Comparison of ENCODE assay signal across 8 cellular contexts in the genomic region with DNA sequence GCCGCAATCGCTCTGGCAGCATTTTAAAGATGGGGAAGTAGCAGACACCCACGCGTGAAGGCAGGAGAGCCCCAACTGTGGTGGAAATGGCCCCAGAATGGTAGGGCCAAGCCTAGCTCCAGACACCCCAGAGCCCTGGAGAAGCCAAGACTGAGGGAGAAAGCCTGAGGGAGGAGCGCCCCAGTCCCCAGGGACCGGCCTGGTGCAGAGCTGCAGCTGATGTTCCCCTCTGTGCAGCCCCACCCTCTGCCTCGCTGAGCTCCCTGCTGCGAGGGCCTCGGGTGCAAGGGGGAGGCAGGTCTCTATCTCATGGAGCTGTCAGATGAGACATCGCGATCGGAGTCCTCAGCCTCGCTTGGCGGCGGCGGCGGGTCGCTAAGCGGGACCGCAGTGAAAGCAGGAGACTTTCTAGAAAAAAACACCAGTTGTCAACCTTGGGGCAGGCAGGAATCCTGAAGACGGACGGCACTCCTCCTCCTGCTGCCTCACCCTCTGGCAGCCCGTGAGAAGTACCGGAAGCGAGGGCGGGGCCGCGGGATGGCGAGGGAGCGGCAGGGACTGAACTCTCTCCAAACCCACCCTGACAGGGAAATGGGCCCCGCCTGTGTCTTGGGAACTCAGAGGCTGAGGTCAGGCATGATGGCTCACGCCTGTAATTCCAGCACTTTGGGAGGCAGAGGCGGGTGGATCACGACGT. TPM values are rescaled to one million over a fixed set of nuclear protein-coding genes. Genes with fewer than 3 reads are reported as not detected.
A peak's percentile ranks its signal among the peaks of the same experiment; 100 is the strongest.
DNase-seq lines count a peak whose midpoint lies in the region; ATAC-seq and TF ChIP-seq lines count a peak whose summit lies in the region.

No MANE protein-coding gene starts in this region.

- no peak for ATAC-seq in HG03175 (IDR thresholded peaks at IDR 0.05; ENCODE audit: unreplicated experiment)

- peaks cover 62% of the 10 kb centered on the region for H3K4me1 Mint-ChIP-seq in brain

- H3K27me3 ChIP-seq in SJSA1 (replicated peaks) = no peaks in the 10 kb centered on the region

- no peaks in the 10 kb centered on the region for H3K27me3 Mint-ChIP-seq in brain

- peaks cover 67% of the 10 kb centered on the region for H3K36me3 Mint-ChIP-seq in brain

- peaks cover 34% of the 10 kb centered on the region for H3K4me1 ChIP-seq in SJSA1 (replicated peaks)

- H3K9me3 Mint-ChIP-seq in brain = peaks cover 0 to 3% (median 0%) of the 10 kb centered on the region in 5 experiments

- no peak overlapping the region for H3K4me3 ChIP-seq in SJSA1

- TF ChIP-seq CTCF in brain (conservative IDR thresholded peaks at IDR 0.05) = no peak

- H3K27ac Mint-ChIP-seq in brain = peak overlapping the region; percentile 19 to 100 (median 82)

- peak overlapping the region; percentile 30 for H3K27ac ChIP-seq in SJSA1

- peaks cover 81% of the 10 kb centered on the region for H3K36me3 ChIP-seq in SJSA1

- H3K4me3 Mint-ChIP-seq in brain = peak overlapping the region in 3 of 5 experiments; percentile 30 to 49 (median 41)

- DNase-seq in COR-L47 (lab: John Stamatoyannopoulos, UW) (peak; percentile 26), HT1080 (ENCODE audit: low read depth) (peak; percentile 98), SJSA1 (ENCODE audit: low read depth in 1 of 2, low spot score in 2 of 2) (peak; percentile 90 to 97), islet precursor cell (peak; percentile 99)
- DNase-seq in stimulated activated CD4-positive, alpha-beta T cell treated with anti-CD3 and anti-CD28 coated beads, Interleukin-4, amount 100 ng/mL, for 1 hour = peak; percentile 54
- DNase-seq in NK-92 treated with Interleukin-12 subunit alpha and Interleukin-12 subunit beta, amount 100 ng/mL, for 24 hours (lab: John Stamatoyannopoulos, UW) = no peak

- no peaks in the 10 kb centered on the region for H3K9me3 ChIP-seq in SJSA1 (replicated peaks)

RNA-seq across cellular contexts. Expression of a gene that starts 6.0 kb away (rescaled TPM):
- total RNA-seq in HT1080 (2014; rRNA removed; shearing (Covaris generic)) = 10,781 and 12,621 TPM in 2 replicates
- polyA plus RNA-seq in HT1080 (2015; cell fraction: cytosol; rRNA removed) = 11,296 and 12,050 TPM in 2 replicates
- 8,622 and 9,151 TPM in 2 replicates for polyA plus RNA-seq in HT1080 (2015; cell fraction: nucleus; rRNA removed)
- 5,440 and 7,155 TPM in 2 replicates for total RNA-seq in SJSA1 (2014; rRNA removed; shearing (Covaris generic))
- 4,992 TPM for polyA plus RNA-seq in brain (ENCODE audit: insufficient read depth, low read depth, low replicate concordance)

RNA-seq across cellular contexts. Expression of a gene that starts 15.5 kb away (rescaled TPM):
- 7.7 and 9.5 TPM in 2 replicates for total RNA-seq in HT1080 (2014; rRNA removed; shearing (Covaris generic))
- polyA plus RNA-seq in HT1080 (2015; cell fraction: cytosol; rRNA removed) = 9.8 and 10.5 TPM in 2 replicates
- polyA plus RNA-seq in HT1080 (2015; cell fraction: nucleus; rRNA removed) = 46.3 and 49.9 TPM in 2 replicates
- 12.1 and 14.9 TPM in 2 replicates for total RNA-seq in SJSA1 (2014; rRNA removed; shearing (Covaris generic))
- polyA plus RNA-seq in brain (ENCODE audit: insufficient read depth, low read depth, low replicate concordance) = 7.3 TPM

RNA-seq across cellular contexts. Expression of a gene that starts 27.8 kb away (rescaled TPM):
- total RNA-seq in HT1080 (2014; rRNA removed; shearing (Covaris generic)) = 80.0 and 90.1 TPM in 2 replicates
- 32.2 and 39.2 TPM in 2 replicates for polyA plus RNA-seq in HT1080 (2015; cell fraction: cytosol; rRNA removed)
- polyA plus RNA-seq in HT1080 (2015; cell fraction: nucleus; rRNA removed) = 208 and 217 TPM in 2 replicates
- 48.3 and 76.6 TPM in 2 replicates for total RNA-seq in SJSA1 (2014; rRNA removed; shearing (Covaris generic))
- polyA plus RNA-seq in brain (ENCODE audit: insufficient read depth, low read depth, low replicate concordance) = 12.3 TPM

RNA-seq across cellular contexts. Expression of a gene that starts 46.4 kb away (rescaled TPM):
- total RNA-seq in HT1080 (2014; rRNA removed; shearing (Covaris generic)) = 158 and 173 TPM in 2 replicates
- 96.4 and 104 TPM in 2 replicates for polyA plus RNA-seq in HT1080 (2015; cell fraction: cytosol; rRNA removed)
- polyA plus RNA-seq in HT1080 (2015; cell fraction: nucleus; rRNA removed) = 243 and 326 TPM in 2 replicates
- total RNA-seq in SJSA1 (2014; rRNA removed; shearing (Covaris generic)) = 84.0 and 131 TPM in 2 replicates
- 69.2 TPM for polyA plus RNA-seq in brain (ENCODE audit: insufficient read depth, low read depth, low replicate concordance)

RNA-seq across cellular contexts. Expression of a gene that starts 47.3 kb away (rescaled TPM):
- 241 and 261 TPM in 2 replicates for total RNA-seq in HT1080 (2014; rRNA removed; shearing (Covaris generic))
- polyA plus RNA-seq in HT1080 (2015; cell fraction: cytosol; rRNA removed) = 190 and 195 TPM in 2 replicates
- polyA plus RNA-seq in HT1080 (2015; cell fraction: nucleus; rRNA removed) = 84.4 and 87.7 TPM in 2 replicates
- 213 and 264 TPM in 2 replicates for total RNA-seq in SJSA1 (2014; rRNA removed; shearing (Covaris generic))
- polyA plus RNA-seq in brain (ENCODE audit: insufficient read depth, low read depth, low replicate concordance) = 133 TPM
